In the genomic region with DNA sequence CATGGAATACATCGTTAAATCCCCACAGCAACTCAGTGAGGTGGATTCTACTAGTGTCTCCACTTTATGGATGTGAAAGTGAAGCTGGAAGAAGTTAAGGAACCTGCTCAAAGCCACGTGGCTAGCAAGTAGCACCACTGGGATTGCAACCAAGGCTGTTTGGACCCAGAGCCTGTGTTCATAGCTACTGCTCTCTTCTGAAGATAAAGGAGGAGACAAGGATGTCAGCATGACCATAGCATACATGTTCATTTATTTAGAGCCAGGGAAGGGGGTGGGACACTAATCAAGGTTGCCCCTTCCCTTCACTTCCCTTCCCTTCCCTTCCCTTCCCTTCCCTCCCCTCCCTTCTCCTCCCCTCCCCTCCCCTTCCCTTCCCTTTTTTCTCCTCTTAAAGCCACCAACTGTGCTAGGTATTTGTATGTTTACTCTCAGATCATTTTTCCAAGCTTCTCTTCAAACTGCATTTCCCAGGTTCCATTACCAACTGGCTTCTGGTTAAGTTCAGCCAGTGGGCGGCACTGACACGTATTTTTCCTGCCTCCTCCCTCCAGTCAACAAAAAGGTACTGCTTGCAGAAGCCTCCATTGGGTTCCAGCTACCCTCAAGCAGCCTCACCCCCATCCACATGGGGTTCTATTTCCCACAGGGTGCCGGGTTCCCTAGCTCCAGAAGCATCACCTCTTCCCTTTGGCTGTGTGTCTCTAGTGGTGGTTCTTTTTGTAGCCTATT, we compare ENCODE assay signal across 10 cellular contexts.
DNase-seq lines count a peak whose midpoint lies in the region; ATAC-seq and TF ChIP-seq lines count a peak whose summit lies in the region.
"Had no signal": no experiment of that assay in that cellular context is flagged by ENCODE, and none has a peak within 500 bp of the region (broad histone marks: within the 10 kb centered on the region; RNA-seq: fewer than 3 reads in every experiment).

No MANE protein-coding gene starts in this region.

- H3K4me1 Mint-ChIP-seq in GM23338 (peaks cover 33% of the 10 kb centered on the region), mesothelial cell of epicardium (peaks cover 28% of the 10 kb centered on the region)
- H3K4me1 Mint-ChIP-seq in activated T-helper 1 cell treated with anti-CD3 and anti-CD28 coated beads, Interleukin-12 subunit alpha, Interleukin-12 subunit beta, Interleukin-2, Interleukin-4 antibody, amounts not matched to agents 30 ng/mL and 10 ng/mL and 1 ng/mL, durations not matched to agents 14 hours and 24 hours and 36 hours (ENCODE audit: low read depth), result peaks cover 70% of the 10 kb centered on the region

- H3K9me2 ChIP-seq in GM23338 (ENCODE audit: insufficient read depth), result no peaks in the 10 kb centered on the region

- H3K4me3 ChIP-seq in A673 (ENCODE audit: low read depth, low read length, poor library complexity, severe bottlenecking) (no peak overlapping the region), GM23338 (no peak overlapping the region)

- H3K9me3 Mint-ChIP-seq in GM23338 (no peaks in the 10 kb centered on the region), mesothelial cell of epicardium (no peaks in the 10 kb centered on the region)
- no peaks in the 10 kb centered on the region for H3K9me3 Mint-ChIP-seq in activated T-helper 1 cell treated with anti-CD3 and anti-CD28 coated beads, Interleukin-12 subunit alpha, Interleukin-12 subunit beta, Interleukin-2, Interleukin-4 antibody, amounts not matched to agents 30 ng/mL and 10 ng/mL and 1 ng/mL, durations not matched to agents 14 hours and 24 hours and 36 hours

- H3K36me3 ChIP-seq in A673 (ENCODE audit: insufficient read depth, low read length, poor library complexity, severe bottlenecking), result no peaks in the 10 kb centered on the region
- no peaks in the 10 kb centered on the region for H3K36me3 ChIP-seq in GM23338 (ENCODE audit: insufficient read depth)
- H3K36me3 ChIP-seq: WERI-Rb-1 had no signal

- intact Hi-C loops in A673 (cut with micrococcal nuclease; ENCODE audit: unreplicated experiment), result no loop called here
- intact Hi-C loops in activated T-helper 1 cell treated with anti-CD3 and anti-CD28 coated beads, Interleukin-12 subunit alpha, Interleukin-12 subunit beta, Interleukin-2, Interleukin-4 antibody, amounts not matched to agents 30 ng/mL and 10 ng/mL and 1 ng/mL, durations not matched to agents 14 hours and 24 hours and 36 hours (cut with micrococcal nuclease), result loop anchor here (2.0 to 10.0 kb wide), 3 partner anchors 37 to 1621 kb away; no protein-coding TSS in a partner anchor

- no peaks in the 10 kb centered on the region for H3K9me3 ChIP-seq in A673 (ENCODE audit: low read depth, low read length, poor library complexity, severe bottlenecking)

- H3K4me3 Mint-ChIP-seq in GM23338 (no peak overlapping the region; the same call in 2 of the 3 replicates), mesothelial cell of epicardium (no peak overlapping the region)
- peak overlapping the region; percentile 72 for H3K4me3 Mint-ChIP-seq in activated T-helper 1 cell treated with anti-CD3 and anti-CD28 coated beads, Interleukin-12 subunit alpha, Interleukin-12 subunit beta, Interleukin-2, Interleukin-4 antibody, amounts not matched to agents 30 ng/mL and 10 ng/mL and 1 ng/mL, durations not matched to agents 14 hours and 24 hours and 36 hours

- H3K27me3 ChIP-seq in A673 (replicated peaks; ENCODE audit: insufficient read depth, low read depth, low read length, poor library complexity) (no peaks in the 10 kb centered on the region), GM23338 (ENCODE audit: insufficient read depth) (no peaks in the 10 kb centered on the region)

- no peaks in the 10 kb centered on the region for H4K20me1 ChIP-seq in GM23338 (replicated peaks; ENCODE audit: insufficient read depth)

- TF ChIP-seq CTCF in A673 (conservative IDR thresholded peaks at IDR 0.05; ENCODE audit: low read depth, low read length), result no peak
- TF ChIP-seq CTCF in GM23338 (conservative IDR thresholded peaks at IDR 0.05; ENCODE audit: low read depth in 2 of 2), result no peak
- no peak for TF ChIP-seq CTCF in mesothelial cell of epicardium (IDR thresholded peaks at IDR 0.05; ENCODE audit: unreplicated experiment)

- no TSS peak for BruUV-seq in A673 (replicated peaks; lab: Mats Ljungman, UMichigan)

- peak overlapping the region; percentile 77; the same call in 1 of the 2 replicates for H2AFZ ChIP-seq in GM23338

- H3K36me3 Mint-ChIP-seq in GM23338 (ENCODE audit: low read depth) (no peaks in the 10 kb centered on the region), mesothelial cell of epicardium (no peaks in the 10 kb centered on the region)
- H3K36me3 Mint-ChIP-seq in activated T-helper 1 cell treated with anti-CD3 and anti-CD28 coated beads, Interleukin-12 subunit alpha, Interleukin-12 subunit beta, Interleukin-2, Interleukin-4 antibody, amounts not matched to agents 30 ng/mL and 10 ng/mL and 1 ng/mL, durations not matched to agents 14 hours and 24 hours and 36 hours (ENCODE audit: low read depth), result no peaks in the 10 kb centered on the region

- no peaks in the 10 kb centered on the region for H3F3A ChIP-seq in GM23338 (replicated peaks; ENCODE audit: low read depth)

- POLR2A ChIA-PET in A673 (lab: Charles Lee; ENCODE audit: low non-redundant PET), result interaction anchor here (0.7 kb wide), 1 partner anchor 85 kb away, joined by 3 read pairs; no protein-coding TSS in a partner anchor

- DNase-seq in A673 (ENCODE audit: low spot score) (no peak), GM23338 (ENCODE audit: low spot score) (peak; percentile 46), mesothelial cell of epicardium (ENCODE audit: low spot score in 2 of 2, unreplicated experiment in 2 of 2) (no peak), mesenteric fat pad (ENCODE audit: low spot score) (no peak), NCI-H128 (lab: John Stamatoyannopoulos, UW; ENCODE audit: unreplicated experiment) (no peak)
- DNase-seq in activated T-helper 1 cell treated with anti-CD3 and anti-CD28 coated beads, Interleukin-12 subunit alpha, Interleukin-12 subunit beta, Interleukin-2, Interleukin-4 antibody, amounts not matched to agents 30 ng/mL and 10 ng/mL and 1 ng/mL, durations not matched to agents 14 hours and 24 hours and 36 hours (ENCODE audit: low spot score), result no peak
- no peak for DNase-seq in stimulated activated naive CD4-positive, alpha-beta T cell (lab: John Stamatoyannopoulos, UW)
- DNase-seq: effector CD4-positive, alpha-beta T cell; WERI-Rb-1 had no signal

- CTCF ChIA-PET in A673 (lab: Charles Lee), result no interaction called here

- peak overlapping the region; percentile 57; the same call in 1 of the 2 replicates for H3K27ac Mint-ChIP-seq in GM23338
- H3K27ac Mint-ChIP-seq in activated T-helper 1 cell treated with anti-CD3 and anti-CD28 coated beads, Interleukin-12 subunit alpha, Interleukin-12 subunit beta, Interleukin-2, Interleukin-4 antibody, amounts not matched to agents 30 ng/mL and 10 ng/mL and 1 ng/mL, durations not matched to agents 14 hours and 24 hours and 36 hours, result peak overlapping the region; percentile 94
- H3K27ac Mint-ChIP-seq in mesothelial cell of epicardium, result peak overlapping the region; percentile 90

- H3K27ac ChIP-seq in A673 (ENCODE audit: low read depth, low read length, poor library complexity, severe bottlenecking) (peak overlapping the region; percentile 96), GM23338 (ENCODE audit: low read depth) (no peak overlapping the region)
- H3K27ac ChIP-seq: WERI-Rb-1 had no signal

- no peak for ATAC-seq in GM23338
- ATAC-seq in GM18511 (IDR thresholded peaks at IDR 0.05; ENCODE audit: unreplicated experiment), result no peak

- peaks cover 61% of the 10 kb centered on the region for H3K4me1 ChIP-seq in A673 (ENCODE audit: insufficient read depth, low read length, poor library complexity, severe bottlenecking)
- peaks cover 20% of the 10 kb centered on the region for H3K4me1 ChIP-seq in GM23338 (ENCODE audit: insufficient read depth)

- H3K27me3 Mint-ChIP-seq in GM23338 (ENCODE audit: insufficient read depth, low read depth, poor library complexity) (peaks cover 4% of the 10 kb centered on the region), mesothelial cell of epicardium (ENCODE audit: low read depth) (no peaks in the 10 kb centered on the region)
- no peaks in the 10 kb centered on the region for H3K27me3 Mint-ChIP-seq in activated T-helper 1 cell treated with anti-CD3 and anti-CD28 coated beads, Interleukin-12 subunit alpha, Interleukin-12 subunit beta, Interleukin-2, Interleukin-4 antibody, amounts not matched to agents 30 ng/mL and 10 ng/mL and 1 ng/mL, durations not matched to agents 14 hours and 24 hours and 36 hours (ENCODE audit: insufficient read depth)

- no peaks in the 10 kb centered on the region for H3K79me2 ChIP-seq in GM23338 (replicated peaks; ENCODE audit: insufficient read depth)

- 0 out of 2 replicates have a peak overlapping the region, but pooled peaks have one; percentile 9 for H3K4me2 ChIP-seq in GM23338

TF ChIP-seq in GM23338, 12 proteins besides CTCF, POLR2A, EP300 and RAD21 (continues in another document):
- TF ChIP-seq, protein P1, sequence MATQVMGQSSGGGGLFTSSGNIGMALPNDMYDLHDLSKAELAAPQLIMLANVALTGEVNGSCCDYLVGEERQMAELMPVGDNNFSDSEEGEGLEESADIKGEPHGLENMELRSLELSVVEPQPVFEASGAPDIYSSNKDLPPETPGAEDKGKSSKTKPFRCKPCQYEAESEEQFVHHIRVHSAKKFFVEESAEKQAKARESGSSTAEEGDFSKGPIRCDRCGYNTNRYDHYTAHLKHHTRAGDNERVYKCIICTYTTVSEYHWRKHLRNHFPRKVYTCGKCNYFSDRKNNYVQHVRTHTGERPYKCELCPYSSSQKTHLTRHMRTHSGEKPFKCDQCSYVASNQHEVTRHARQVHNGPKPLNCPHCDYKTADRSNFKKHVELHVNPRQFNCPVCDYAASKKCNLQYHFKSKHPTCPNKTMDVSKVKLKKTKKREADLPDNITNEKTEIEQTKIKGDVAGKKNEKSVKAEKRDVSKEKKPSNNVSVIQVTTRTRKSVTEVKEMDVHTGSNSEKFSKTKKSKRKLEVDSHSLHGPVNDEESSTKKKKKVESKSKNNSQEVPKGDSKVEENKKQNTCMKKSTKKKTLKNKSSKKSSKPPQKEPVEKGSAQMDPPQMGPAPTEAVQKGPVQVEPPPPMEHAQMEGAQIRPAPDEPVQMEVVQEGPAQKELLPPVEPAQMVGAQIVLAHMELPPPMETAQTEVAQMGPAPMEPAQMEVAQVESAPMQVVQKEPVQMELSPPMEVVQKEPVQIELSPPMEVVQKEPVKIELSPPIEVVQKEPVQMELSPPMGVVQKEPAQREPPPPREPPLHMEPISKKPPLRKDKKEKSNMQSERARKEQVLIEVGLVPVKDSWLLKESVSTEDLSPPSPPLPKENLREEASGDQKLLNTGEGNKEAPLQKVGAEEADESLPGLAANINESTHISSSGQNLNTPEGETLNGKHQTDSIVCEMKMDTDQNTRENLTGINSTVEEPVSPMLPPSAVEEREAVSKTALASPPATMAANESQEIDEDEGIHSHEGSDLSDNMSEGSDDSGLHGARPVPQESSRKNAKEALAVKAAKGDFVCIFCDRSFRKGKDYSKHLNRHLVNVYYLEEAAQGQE (IDR thresholded peaks at IDR 0.05; ENCODE audit: unreplicated experiment), result no peak
